Comparison of ENCODE assay signal across 17 cellular contexts in the genomic region with DNA sequence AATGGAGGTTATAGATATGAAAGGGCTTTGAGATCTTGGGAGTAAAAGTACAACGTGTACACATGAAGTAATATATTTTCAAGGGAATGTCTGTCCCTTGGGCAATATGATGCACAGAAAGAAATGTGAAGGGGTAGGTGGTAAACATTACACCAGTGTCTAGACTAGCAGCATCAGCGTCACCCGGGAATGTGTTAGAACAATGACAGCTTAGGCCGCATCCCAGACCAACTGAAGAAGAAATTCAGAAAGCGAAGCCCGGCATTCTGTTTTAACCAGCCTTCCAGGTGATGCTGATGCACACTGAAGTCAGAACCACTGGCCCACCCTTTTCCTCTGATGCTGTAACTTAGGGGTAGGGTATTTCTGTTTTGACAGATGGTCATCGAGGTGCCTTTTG. TPM values are rescaled to one million over a fixed set of nuclear protein-coding genes. Genes with fewer than 3 reads are reported as not detected.
DNase-seq lines count a peak whose midpoint lies in the region; ATAC-seq and TF ChIP-seq lines count a peak whose summit lies in the region.
"Had no signal": no experiment of that assay in that cellular context is flagged by ENCODE, and none has a peak within 500 bp of the region (broad histone marks: within the 10 kb centered on the region; RNA-seq: fewer than 3 reads in every experiment).

No MANE protein-coding gene starts in this region.

- peaks cover 30% of the 10 kb centered on the region for H3K36me3 Mint-ChIP-seq in Calu3 (ENCODE audit: insufficient read depth, unreplicated experiment)
- H3K36me3 Mint-ChIP-seq in naive thymus-derived CD4-positive, alpha-beta T cell = peaks cover 0 to 14% (median 0%) of the 10 kb centered on the region in 5 donors
- H3K36me3 Mint-ChIP-seq: memory B cell had no signal

- H3K4me3 ChIP-seq in SJSA1 (no peak overlapping the region), right cardiac atrium (ENCODE audit: low read length) (no peak overlapping the region), smooth muscle cell (no peak overlapping the region)
- H3K4me3 ChIP-seq in naive thymus-derived CD4-positive, alpha-beta T cell (ENCODE audit: low read length) = no peak overlapping the region
- H3K4me3 ChIP-seq: colonic mucosa, SJCRH30 had no signal

- peaks cover 90% of the 10 kb centered on the region for H3K4me1 ChIP-seq in SJSA1 (replicated peaks)
- H3K4me1 ChIP-seq in right cardiac atrium (ENCODE audit: control insufficient read depth, insufficient read depth, low read length) = peaks cover 29% of the 10 kb centered on the region
- H3K4me1 ChIP-seq in smooth muscle cell (ENCODE audit: low read depth) = peaks cover 58% of the 10 kb centered on the region
- peaks cover 4 to 21% of the 10 kb centered on the region in 2 donors for H3K4me1 ChIP-seq in naive thymus-derived CD4-positive, alpha-beta T cell (ENCODE audit: control insufficient read depth in 2 of 2, insufficient read depth in 2 of 2, low read length in 2 of 2)

- H3K27me3 Mint-ChIP-seq in Calu3 (ENCODE audit: unreplicated experiment) = no peaks in the 10 kb centered on the region
- peaks cover 0 to 5% (median 0%) of the 10 kb centered on the region in 5 donors for H3K27me3 Mint-ChIP-seq in naive thymus-derived CD4-positive, alpha-beta T cell
- H3K27me3 Mint-ChIP-seq: memory B cell had no signal

- peak overlapping the region; percentile 89 for H3K27ac ChIP-seq in SJSA1
- peak overlapping the region; percentile 69 for H3K27ac ChIP-seq in right cardiac atrium (ENCODE audit: low read length)
- peak overlapping the region; percentile 97 for H3K27ac ChIP-seq in smooth muscle cell (ENCODE audit: low read depth)
- no peak overlapping the region for H3K27ac ChIP-seq in naive thymus-derived CD4-positive, alpha-beta T cell (ENCODE audit: low read depth, low read length)
- H3K27ac ChIP-seq: colonic mucosa, SJCRH30 had no signal

- TF ChIP-seq CTCF in Calu3 (IDR thresholded peaks at IDR 0.05; ENCODE audit: unreplicated experiment) = no peak
- no peak for TF ChIP-seq CTCF in smooth muscle cell (IDR thresholded peaks at IDR 0.05; ENCODE audit: borderline replicate concordance, insufficient read depth, poor library complexity, severe bottlenecking)

- peaks cover 16% of the 10 kb centered on the region for H3F3A ChIP-seq in smooth muscle cell (ENCODE audit: low read depth)

- H3K27ac Mint-ChIP-seq in Calu3 (ENCODE audit: unreplicated experiment) = peak overlapping the region; percentile 75
- H3K27ac Mint-ChIP-seq in naive thymus-derived CD4-positive, alpha-beta T cell = peak overlapping the region in 1 of 9 donors; percentile 42
- H3K27ac Mint-ChIP-seq: memory B cell had no signal

- H3K9me3 ChIP-seq in SJSA1 (replicated peaks) = no peaks in the 10 kb centered on the region
- no peaks in the 10 kb centered on the region for H3K9me3 ChIP-seq in right cardiac atrium (ENCODE audit: control insufficient read depth, low read length)
- H3K9me3 ChIP-seq in smooth muscle cell (replicated peaks; ENCODE audit: low read depth) = no peaks in the 10 kb centered on the region
- no peaks in the 10 kb centered on the region for H3K9me3 ChIP-seq in naive thymus-derived CD4-positive, alpha-beta T cell (ENCODE audit: control insufficient read depth in 2 of 3, low read length in 3 of 3)
- H3K9me3 ChIP-seq: colonic mucosa, SJCRH30 had no signal

- peaks cover 15% of the 10 kb centered on the region for H4K20me1 ChIP-seq in smooth muscle cell (ENCODE audit: low read depth)

- H3K9me3 Mint-ChIP-seq in Calu3 (ENCODE audit: low read depth, unreplicated experiment) = no peaks in the 10 kb centered on the region
- H3K9me3 Mint-ChIP-seq in naive thymus-derived CD4-positive, alpha-beta T cell = peaks cover 0 to 1% (median 0%) of the 10 kb centered on the region in 11 donors
- H3K9me3 Mint-ChIP-seq: memory B cell had no signal

- CTCF ChIA-PET in Calu3 (lab: Charles Lee) = interaction anchor here (1.6 kb wide), 1 partner anchor 9 kb away, joined by 6 read pairs; no protein-coding TSS in a partner anchor
- CTCF ChIA-PET in naive thymus-derived CD4-positive, alpha-beta T cell (lab: Charles Lee) = interaction anchor here (1.2 to 4.5 kb wide), 4 partner anchors 10 to 95 kb away, joined by 3 to 21 read pairs (median 6); partner anchors contain the start of gene PLCB2

- POLR2A ChIA-PET in naive thymus-derived CD4-positive, alpha-beta T cell (lab: Charles Lee) = no interaction called here

- ATAC-seq in right cardiac atrium (no peak), HG02798 (IDR thresholded peaks at IDR 0.05; ENCODE audit: poor library complexity, unreplicated experiment) (no peak)
- ATAC-seq in naive thymus-derived CD4-positive, alpha-beta T cell = no peak

- H3K79me2 ChIP-seq in smooth muscle cell (ENCODE audit: low read depth) = peaks cover 19% of the 10 kb centered on the region

- no TSS peak for BruUV-seq in Calu3 (replicated peaks; lab: Mats Ljungman, UMichigan)

- no peak overlapping the region for H2AFZ ChIP-seq in smooth muscle cell (ENCODE audit: low read depth)

- 62% methylated on average over 7 of the region's 7 CpGs for WGBS in right cardiac atrium
- WGBS in smooth muscle cell (ENCODE audit: low lambda C conversion rate) = 54% methylated on average over 7 of the region's 7 CpGs

- H3K36me3 ChIP-seq in SJSA1 = peaks cover 85% of the 10 kb centered on the region
- H3K36me3 ChIP-seq in smooth muscle cell (ENCODE audit: low read depth) = no peaks in the 10 kb centered on the region
- no peaks in the 10 kb centered on the region for H3K36me3 ChIP-seq in naive thymus-derived CD4-positive, alpha-beta T cell (ENCODE audit: control insufficient read depth in 2 of 3, insufficient read depth in 3 of 3, low read length in 3 of 3)
- H3K36me3 ChIP-seq: colonic mucosa, SJCRH30 had no signal

- peak overlapping the region; percentile 90 for H3K9ac ChIP-seq in smooth muscle cell (ENCODE audit: low read depth)

- H3K4me2 ChIP-seq in smooth muscle cell = peak overlapping the region; percentile 94

- H3K4me3 Mint-ChIP-seq in Calu3 (ENCODE audit: low read depth, unreplicated experiment) = no peak overlapping the region
- no peak overlapping the region for H3K4me3 Mint-ChIP-seq in naive thymus-derived CD4-positive, alpha-beta T cell
- H3K4me3 Mint-ChIP-seq: memory B cell had no signal

- no peaks in the 10 kb centered on the region for H3K27me3 ChIP-seq in SJSA1 (replicated peaks)
- no peaks in the 10 kb centered on the region for H3K27me3 ChIP-seq in right cardiac atrium (ENCODE audit: control insufficient read depth, insufficient read depth)
- H3K27me3 ChIP-seq in smooth muscle cell (ENCODE audit: low read depth) = no peaks in the 10 kb centered on the region
- H3K27me3 ChIP-seq in naive thymus-derived CD4-positive, alpha-beta T cell (ENCODE audit: control insufficient read depth in 2 of 2, insufficient read depth in 2 of 2, low read length in 2 of 2) = no peaks in the 10 kb centered on the region
- H3K27me3 ChIP-seq: colonic mucosa, SJCRH30 had no signal

- DNase-seq in Calu3 = no peak
- peak in 1 of 2 experiments; percentile 62 for DNase-seq in SJSA1 (ENCODE audit: low read depth in 1 of 2, low spot score in 2 of 2)
- DNase-seq in right cardiac atrium = no peak
- DNase-seq in smooth muscle cell (lab: John Stamatoyannopoulos, UW; ENCODE audit: unreplicated experiment) = no peak
- no peak for DNase-seq in NCI-H1436 (lab: John Stamatoyannopoulos, UW)
- DNase-seq in naive thymus-derived CD4-positive, alpha-beta T cell = no peak
- no peak for DNase-seq in midbrain (lab: John Stamatoyannopoulos, UW)
- DNase-seq: activated CD4-positive, alpha-beta T cell treated with anti-CD3 and anti-CD28 coated beads for 1 hour; activated gamma-delta T cell; colonic mucosa; EL; NCI-H187 treated with DMSO at 0.1 percent for 48 hours; T1000 had no signal

- intact Hi-C loops in Calu3 (cut with micrococcal nuclease; ENCODE audit: unreplicated experiment) = no loop called here
- intact Hi-C loops in right cardiac atrium (cut with DNase I) = no loop called here
- intact Hi-C loops in naive thymus-derived CD4-positive, alpha-beta T cell (cut with micrococcal nuclease) = no loop called here

- no peaks in the 10 kb centered on the region for H3K4me1 Mint-ChIP-seq in Calu3 (ENCODE audit: low read depth, unreplicated experiment)
- H3K4me1 Mint-ChIP-seq in naive thymus-derived CD4-positive, alpha-beta T cell = peaks cover 7 to 51% (median 40%) of the 10 kb centered on the region in 7 donors

RNA-seq across cellular contexts. Expression of gene INAFM2, which starts 6.3 kb away (rescaled TPM):
- 14.3 and 16.6 TPM in 2 replicates for total RNA-seq in Calu3 (2022)
- total RNA-seq in SJSA1 (2014; rRNA removed; shearing (Covaris generic)) = 89.8 and 101 TPM in 2 replicates
- 100 to 1,000 TPM in 1 of 4 donors, 10 to 100 TPM in 3; 72.6 to 115 (median 74.1) TPM for total RNA-seq in right cardiac atrium
- polyA plus RNA-seq in right cardiac atrium = 47.3 TPM
- total RNA-seq in smooth muscle cell = 28.1 and 30.4 TPM in 2 replicates
- 23.9 and 48.6 TPM in 2 replicates for polyA plus RNA-seq in smooth muscle cell
- total RNA-seq in naive thymus-derived CD4-positive, alpha-beta T cell = 10 to 100 TPM in 3 of 5 experiments, 1 to 10 TPM in 2; 7.1 to 21.2 (median 12.7) TPM
- 1 to 10 TPM; 2.0 to 2.2 TPM for polyA plus RNA-seq in naive thymus-derived CD4-positive, alpha-beta T cell

RNA-seq across cellular contexts. Expression of gene CCDC9B, which starts 10.9 kb away (rescaled TPM):
- 85.6 and 102 TPM in 2 replicates for total RNA-seq in Calu3 (2022)
- 29.5 and 39.0 TPM in 2 replicates for total RNA-seq in SJSA1 (2014; rRNA removed; shearing (Covaris generic))
- total RNA-seq in right cardiac atrium = 100 to 1,000 TPM in 3 of 4 donors, 10 to 100 TPM in 1; 71.9 to 144 (median 131) TPM
- 99.7 TPM for polyA plus RNA-seq in right cardiac atrium
- total RNA-seq in smooth muscle cell = 2.2 and 3.8 TPM in 2 replicates
- 0.97 and 4.7 TPM in 2 replicates for polyA plus RNA-seq in smooth muscle cell
- total RNA-seq in naive thymus-derived CD4-positive, alpha-beta T cell = 1 to 10 TPM in 4 of 5 experiments, under 1 TPM in 1; 0.73 to 2.7 (median 1.6) TPM
- polyA plus RNA-seq in naive thymus-derived CD4-positive, alpha-beta T cell = under 1 TPM; 0.07 to 0.30 TPM

RNA-seq across cellular contexts. Expression of gene PHGR1, which starts 21.0 kb away (rescaled TPM):
- total RNA-seq in Calu3 (2022) (not detected in 2 replicates), right cardiac atrium (not detected), smooth muscle cell (not detected in 2 replicates)
- not detected in 2 replicates for total RNA-seq in SJSA1 (2014; rRNA removed; shearing (Covaris generic))
- polyA plus RNA-seq in right cardiac atrium (not detected), smooth muscle cell (0.48 TPM in 1 of 2 replicates, not detected in the other)
- not detected for total RNA-seq in naive thymus-derived CD4-positive, alpha-beta T cell
- polyA plus RNA-seq in naive thymus-derived CD4-positive, alpha-beta T cell = not detected
- total RNA-seq: M059J, SJCRH30 had no signal

RNA-seq across cellular contexts. Expression of gene PLCB2, which starts 22.1 kb away (rescaled TPM):
- total RNA-seq in Calu3 (2022) (37.3 and 43.1 TPM in 2 replicates), right cardiac atrium (10 to 100 TPM; 11.5 to 28.9 (median 21.7) TPM), smooth muscle cell (1.5 and 3.9 TPM in 2 replicates)
- total RNA-seq in SJSA1 (2014; rRNA removed; shearing (Covaris generic)) = 34.8 and 61.9 TPM in 2 replicates
- polyA plus RNA-seq in right cardiac atrium (18.5 TPM), smooth muscle cell (1.9 TPM in 1 of 2 replicates, not detected in the other)
- total RNA-seq in naive thymus-derived CD4-positive, alpha-beta T cell = 100 to 1,000 TPM; 179 to 359 (median 186) TPM
- 10 to 100 TPM; 19.8 to 28.4 TPM for polyA plus RNA-seq in naive thymus-derived CD4-positive, alpha-beta T cell
- total RNA-seq: M059J had no signal

RNA-seq across cellular contexts. Expression of gene DISP2, which starts 28.2 kb away (rescaled TPM):
- total RNA-seq in Calu3 (2022) = 1.1 and 1.3 TPM in 2 replicates
- 0.21 and 0.28 TPM in 2 replicates for total RNA-seq in SJSA1 (2014; rRNA removed; shearing (Covaris generic))
- 1 to 10 TPM in 2 of 4 donors, under 1 TPM in 2; 0.85 to 4.6 (median 0.97) TPM for total RNA-seq in right cardiac atrium
- polyA plus RNA-seq in right cardiac atrium = 2.4 TPM
- 0.04 and 0.58 TPM in 2 replicates for total RNA-seq in smooth muscle cell
- polyA plus RNA-seq in smooth muscle cell = 0.46 and 0.90 TPM in 2 replicates
- total RNA-seq in naive thymus-derived CD4-positive, alpha-beta T cell = under 1 TPM in 4 of 5 experiments, not detected in 1; 0.05 to 0.51 (median 0.07) TPM
- polyA plus RNA-seq in naive thymus-derived CD4-positive, alpha-beta T cell = not detected
